8 cellular contexts compared by ENCODE assay signal in the genomic region with DNA sequence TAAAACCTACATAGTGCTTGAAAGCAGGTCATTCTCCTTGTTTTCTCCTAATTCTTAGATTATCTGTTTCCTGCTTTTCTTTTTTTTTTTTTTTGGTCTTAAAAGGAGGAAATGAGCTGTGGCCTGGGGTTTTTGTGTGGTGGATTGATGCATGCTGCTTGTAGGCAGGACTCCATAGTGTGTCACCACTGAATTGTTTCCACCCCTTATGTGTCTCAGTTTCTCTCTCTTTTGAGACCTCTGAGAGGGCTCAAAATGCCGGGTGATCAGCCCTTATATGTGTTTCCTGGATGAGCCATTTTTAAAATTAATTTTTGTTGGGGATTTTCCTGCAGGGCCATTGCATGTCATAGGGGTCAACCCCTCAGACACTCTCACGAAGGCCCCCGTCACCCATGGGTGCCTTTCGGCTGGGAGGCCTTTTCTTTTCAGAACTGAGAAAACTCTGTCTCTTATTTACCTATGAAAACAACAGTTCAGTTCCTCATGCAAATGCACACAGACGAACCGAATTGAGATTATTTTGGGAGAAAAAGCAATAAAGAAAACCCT. TPM values are rescaled to one million over a fixed set of nuclear protein-coding genes. Genes with fewer than 3 reads are reported as not detected.
DNase-seq lines count a peak whose midpoint lies in the region; ATAC-seq and TF ChIP-seq lines count a peak whose summit lies in the region.

No MANE protein-coding gene starts in this region.

- H3K27me3 ChIP-seq in A673 (replicated peaks; ENCODE audit: insufficient read depth, low read depth, low read length, poor library complexity) (no peaks in the 10 kb centered on the region), vagina (no peaks in the 10 kb centered on the region)

- TF ChIP-seq CTCF in A673 (conservative IDR thresholded peaks at IDR 0.05; ENCODE audit: low read depth, low read length) (no peak), OCI-LY7 (conservative IDR thresholded peaks at IDR 0.05; ENCODE audit: low read length) (no peak), vagina (IDR thresholded peaks at IDR 0.05) (no peak)

- DNase-seq in A673 (ENCODE audit: low spot score) (peak; percentile 43), OCI-LY7 (ENCODE audit: low spot score) (peak; percentile 47), left ventricle myocardium superior (no peak), vagina (ENCODE audit: extremely low spot score in 2 of 2) (no peak), DMS 273 treated with DMSO at 0.1 percent for 48 hours (lab: John Stamatoyannopoulos, UW) (no peak)
- no peak for DNase-seq in stimulated activated CD4-positive, alpha-beta T cell treated with anti-CD3 and anti-CD28 coated beads, Interleukin-2, amount 100 ng/mL, for 48 hours

- H3K36me3 ChIP-seq in A673 (ENCODE audit: insufficient read depth, low read length, poor library complexity, severe bottlenecking) (no peaks in the 10 kb centered on the region), OCI-LY7 (ENCODE audit: insufficient read depth, low read length) (no peaks in the 10 kb centered on the region; the same call in 1 of the 2 replicates), vagina (no peaks in the 10 kb centered on the region)

- no peaks in the 10 kb centered on the region for H3K79me2 ChIP-seq in OCI-LY7 (ENCODE audit: insufficient read depth, low read depth, low read length)

- no peaks in the 10 kb centered on the region for H4K20me1 ChIP-seq in OCI-LY7 (ENCODE audit: insufficient read depth, low read length)

- ATAC-seq in GM19043 (IDR thresholded peaks at IDR 0.05; ENCODE audit: low read depth, unreplicated experiment) (peak; percentile 95), HG02973 (IDR thresholded peaks at IDR 0.05; ENCODE audit: unreplicated experiment) (peak; percentile 97), left ventricle myocardium superior (no peak)

- H3K27ac ChIP-seq in A673 (ENCODE audit: low read depth, low read length, poor library complexity, severe bottlenecking) (no peak overlapping the region), OCI-LY7 (ENCODE audit: low read depth, low read length, poor library complexity, severe bottlenecking) (peak overlapping the region; percentile 2), vagina (no peak overlapping the region)

- POLR2A ChIA-PET in A673 (lab: Charles Lee; ENCODE audit: low non-redundant PET), result no interaction called here
- POLR2A ChIA-PET in OCI-LY7 (lab: Charles Lee), result interaction anchor here (0.6 to 5.7 kb wide), 15 partner anchors 9 to 1248 kb away, joined by 3 to 32 read pairs (median 5); a partner anchor contains a TSS

- peak overlapping the region; percentile 51 for H3K4me2 ChIP-seq in OCI-LY7 (ENCODE audit: low read length)

- H3K9me2 ChIP-seq in OCI-LY7 (ENCODE audit: insufficient read depth, low read length), result no peaks in the 10 kb centered on the region

- no peak overlapping the region for H3K4me3 ChIP-seq in A673 (ENCODE audit: low read depth, low read length, poor library complexity, severe bottlenecking)
- no peak overlapping the region for H3K4me3 ChIP-seq in OCI-LY7 (ENCODE audit: low read depth, low read length, poor library complexity, severe bottlenecking)
- no peak overlapping the region for H3K4me3 ChIP-seq in vagina

- peaks cover 15% of the 10 kb centered on the region for H3K9me3 ChIP-seq in A673 (ENCODE audit: low read depth, low read length, poor library complexity, severe bottlenecking)
- H3K9me3 ChIP-seq in OCI-LY7 (ENCODE audit: low read length), result peaks cover 36% of the 10 kb centered on the region
- no peaks in the 10 kb centered on the region for H3K9me3 ChIP-seq in vagina

- intact Hi-C loops in A673 (cut with micrococcal nuclease; ENCODE audit: unreplicated experiment), result no loop called here
- intact Hi-C loops in OCI-LY7 (cut with micrococcal nuclease; ENCODE audit: unreplicated experiment), result no loop called here
- intact Hi-C loops in left ventricle myocardium superior (cut with micrococcal nuclease), result no loop called here
- intact Hi-C loops in vagina (cut with DNase I), result no loop called here

- H2AFZ ChIP-seq in OCI-LY7 (ENCODE audit: low read length), result peak overlapping the region; percentile 94

- TF ChIP-seq POLR2A in vagina (IDR thresholded peaks at IDR 0.05), result no peak

- H3K4me1 ChIP-seq in A673 (ENCODE audit: insufficient read depth, low read length, poor library complexity, severe bottlenecking) (no peaks in the 10 kb centered on the region), OCI-LY7 (ENCODE audit: insufficient read depth, low read length, poor library complexity, severe bottlenecking) (peaks cover 9% of the 10 kb centered on the region), vagina (no peaks in the 10 kb centered on the region)

- BruUV-seq in A673 (replicated peaks; lab: Mats Ljungman, UMichigan) (no TSS peak), OCI-LY7 (replicated peaks; lab: Mats Ljungman, UMichigan) (no TSS peak)

- CTCF ChIA-PET in A673 (lab: Charles Lee) (no interaction called here), OCI-LY7 (lab: Charles Lee; ENCODE audit: unreplicated experiment) (no interaction called here)

RNA-seq across cellular contexts. Expression of a gene that starts 32.0 kb away (rescaled TPM):
- total RNA-seq in A673 (2021), result 3.1 and 3.4 TPM in 2 replicates
- 5.9 and 10.1 TPM in 2 replicates for total RNA-seq in OCI-LY7 (2014; rRNA removed; shearing (Covaris generic))
- 22.6 and 28.4 TPM in 2 replicates for total RNA-seq in OCI-LY7 (2022)
- total RNA-seq in left ventricle myocardium superior, result 7.3 TPM
- total RNA-seq in vagina, result 37.1 TPM

Comparison
In these comparisons a context has a peak if more than half of its experiments do, and no peak if none do; other contexts are left out.
1. DNase-seq: peak in A673 (single experiment) and OCI-LY7 (single experiment); none in stimulated activated CD4-positive, alpha-beta T cell treated with anti-CD3 and anti-CD28 coated beads, Interleukin-2, amount 100 ng/mL, for 48 hours (0 of 2), left ventricle myocardium superior (single experiment), vagina (0 of 2) and DMS 273 treated with DMSO at 0.1 percent for 48 hours (single experiment).